23 cellular contexts compared by ENCODE assay signal in the genomic region with DNA sequence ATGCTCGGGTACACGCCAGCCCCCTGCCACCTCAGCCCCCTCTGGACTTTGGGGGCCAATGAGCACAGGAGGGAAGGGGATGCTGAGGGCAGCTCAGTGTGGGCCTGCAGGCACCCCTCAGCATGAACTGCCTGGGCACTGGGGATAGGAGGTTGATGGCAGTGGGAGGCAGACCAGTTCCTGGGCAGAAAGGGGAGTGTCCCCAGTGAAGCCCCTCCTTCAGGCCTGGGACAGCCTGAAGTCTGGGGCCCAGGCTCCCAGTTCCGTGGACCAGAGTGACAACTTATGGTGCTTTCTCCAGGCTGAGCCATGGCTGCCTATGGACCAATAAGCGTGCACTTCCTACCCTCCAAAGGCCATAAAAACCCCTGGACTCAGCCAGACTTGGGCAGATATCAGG.
"Had no signal": no experiment of that assay in that cellular context is flagged by ENCODE, and none has a peak within 500 bp of the region (broad histone marks: within the 10 kb centered on the region; RNA-seq: fewer than 3 reads in every experiment).

No MANE protein-coding gene starts in this region.

- H3K27ac Mint-ChIP-seq: activated T-helper 1 cell treated with anti-CD3 and anti-CD28 coated beads, Interleukin-12 subunit alpha, Interleukin-12 subunit beta, Interleukin-2, Interleukin-4 antibody, amounts not matched to agents 30 ng/mL and 10 ng/mL and 1 ng/mL, durations not matched to agents 14 hours and 24 hours and 36 hours had no signal

- H3K27ac ChIP-seq: epithelial cell of prostate, esophagus squamous epithelium, left lung, lower lobe of right lung, pancreas, psoas muscle, tibial nerve had no signal

- H3K4me3 ChIP-seq: esophagus squamous epithelium, left lung, lower lobe of right lung, pancreas, psoas muscle, smooth muscle cell, tibial nerve, uterus had no signal

- H3K36me3 ChIP-seq: lower lobe of right lung, pancreas, uterus had no signal

- H3K4me1 ChIP-seq: esophagus squamous epithelium, lower lobe of right lung, pancreas, psoas muscle had no signal

- H3K9me3 Mint-ChIP-seq: central memory CD8-positive, alpha-beta T cell had no signal

- H3K9me3 ChIP-seq: pancreas had no signal

- H3K27me3 Mint-ChIP-seq: central memory CD8-positive, alpha-beta T cell; T-cell had no signal

- ATAC-seq: left lung, pancreas, psoas muscle, T-cell had no signal

- H3K27me3 ChIP-seq: esophagus squamous epithelium, left lung, pancreas, tibial nerve, uterus had no signal

- H3K4me2 ChIP-seq: smooth muscle cell had no signal

- DNase-seq: activated CD4-positive, alpha-beta T cell treated with anti-CD3 and anti-CD28 coated beads for 4 hours; activated CD4-positive, alpha-beta T cell treated with anti-CD3 and anti-CD28 coated beads, Interleukin-2, amount 50 U/mL, for 4 hours; activated effector memory CD4-positive, alpha-beta T cell treated with anti-CD3 and anti-CD28 coated beads, Interleukin-2, amount 50 U/mL, for 16 hours; activated naive CD4-positive, alpha-beta T cell treated with anti-CD3 and anti-CD28 coated beads, Interleukin-2, amount 50 U/mL, for 16 hours; activated T-cell treated with anti-CD3 and anti-CD28 coated beads, Interleukin-2, amount 50 U/mL, for 1 hour; dermis blood vessel endothelial cell; effector CD4-positive, alpha-beta T cell; esophagus squamous epithelium; foreskin melanocyte; lower lobe of right lung; psoas muscle; stimulated activated CD4-positive, alpha-beta T cell treated with anti-CD3 and anti-CD28 coated beads, Interleukin-2, amount 100 ng/mL, for 24 hours; stimulated activated naive CD4-positive, alpha-beta T cell treated with Interleukin-2 at 50 U/mL for 16 hours; T-cell had no signal

- H3K4me3 Mint-ChIP-seq: activated T-helper 1 cell treated with anti-CD3 and anti-CD28 coated beads, Interleukin-12 subunit alpha, Interleukin-12 subunit beta, Interleukin-2, Interleukin-4 antibody, amounts not matched to agents 30 ng/mL and 10 ng/mL and 1 ng/mL, durations not matched to agents 14 hours and 24 hours and 36 hours; central memory CD8-positive, alpha-beta T cell; nephron; T-cell had no signal
